Comparison of ENCODE assay signal across 15 cellular contexts in genomic region chr17:28550858-28551257, GRCh38. TPM values are rescaled to one million over a fixed set of nuclear protein-coding genes. Genes with fewer than 3 reads are reported as not detected.
DNase-seq lines count a peak whose midpoint lies in the region; ATAC-seq and TF ChIP-seq lines count a peak whose summit lies in the region.
"Had no signal": no experiment of that assay in that cellular context is flagged by ENCODE, and none has a peak within 500 bp of the region (broad histone marks: within the 10 kb centered on the region; RNA-seq: fewer than 3 reads in every experiment).

No MANE protein-coding gene starts in this region.

- H3K27me3 Mint-ChIP-seq in T-helper 1 cell treated with Interleukin-12 subunit alpha and Interleukin-12 subunit beta and Interleukin-4 antibody, amounts not matched to agents 30 μg/mL and 1 μg/mL, for 36 hours (ENCODE audit: low read depth) = no peaks in the 10 kb centered on the region
- no peaks in the 10 kb centered on the region for H3K27me3 Mint-ChIP-seq in activated CD8-positive, alpha-beta T cell treated with anti-CD3 and anti-CD28 coated beads for 36 hours
- no peaks in the 10 kb centered on the region for H3K27me3 Mint-ChIP-seq in nephron (ENCODE audit: low read depth)

- peaks cover 34% of the 10 kb centered on the region for H3K36me3 Mint-ChIP-seq in T-helper 1 cell treated with Interleukin-12 subunit alpha and Interleukin-12 subunit beta and Interleukin-4 antibody, amounts not matched to agents 30 μg/mL and 1 μg/mL, for 36 hours (ENCODE audit: low read depth)
- H3K36me3 Mint-ChIP-seq in activated CD8-positive, alpha-beta T cell treated with anti-CD3 and anti-CD28 coated beads for 36 hours (ENCODE audit: low read depth) = peaks cover 22% of the 10 kb centered on the region
- peaks cover 16% of the 10 kb centered on the region for H3K36me3 Mint-ChIP-seq in nephron (ENCODE audit: low read depth)

- CTCF ChIA-PET in activated CD8-positive, alpha-beta T cell treated with anti-CD3 and anti-CD28 coated beads for 36 hours (lab: Charles Lee) = interaction anchor here (0.9 to 3.2 kb wide), 7 partner anchors 10 to 743 kb away, joined by 3 to 15 read pairs (median 3); partner anchors contain the start of genes PIGS and RSKR

- intact Hi-C loops in activated CD8-positive, alpha-beta T cell treated with anti-CD3 and anti-CD28 coated beads for 36 hours (cut with micrococcal nuclease) = no loop called here

- H3K4me3 Mint-ChIP-seq in T-helper 1 cell treated with Interleukin-12 subunit alpha and Interleukin-12 subunit beta and Interleukin-4 antibody, amounts not matched to agents 30 μg/mL and 1 μg/mL, for 36 hours = peak overlapping the region; percentile 94
- H3K4me3 Mint-ChIP-seq in activated CD8-positive, alpha-beta T cell treated with anti-CD3 and anti-CD28 coated beads for 36 hours = peak overlapping the region; percentile 81
- H3K4me3 Mint-ChIP-seq in nephron = peak overlapping the region; percentile 89 to 99 (median 91)

- DNase-seq in T-helper 1 cell = no peak
- no peak for DNase-seq in activated CD8-positive, alpha-beta T cell treated with anti-CD3 and anti-CD28 coated beads for 36 hours
- DNase-seq in SJCRH30 = no peak
- DNase-seq: activated CD4-positive, alpha-beta T cell treated with anti-CD3 and anti-CD28 coated beads, Interleukin-2, amount 50 U/mL, for 4 hours; anterior cingulate cortex; DMS79 treated with DMSO at 0.1 percent for 48 hours; NCI-H1694 treated with DMSO at 0.1 percent for 48 hours; upper lobe of left lung had no signal

- no peak for TF ChIP-seq CTCF in GM12875 (IDR thresholded peaks at IDR 0.05; ENCODE audit: borderline replicate concordance, insufficient read depth, low read depth, low read length)
- TF ChIP-seq CTCF in activated CD8-positive, alpha-beta T cell treated with anti-CD3 and anti-CD28 coated beads for 36 hours (IDR thresholded peaks at IDR 0.05) = no peak
- TF ChIP-seq CTCF in nephron (IDR thresholded peaks at IDR 0.05; ENCODE audit: unreplicated experiment in 3 of 3) = no peak

- POLR2A ChIA-PET in activated CD8-positive, alpha-beta T cell treated with anti-CD3 and anti-CD28 coated beads for 36 hours (lab: Charles Lee) = interaction anchor here (0.8 to 1.7 kb wide), 8 partner anchors 13 to 171 kb away, joined by 3 to 8 read pairs (median 4); partner anchors contain the start of genes ALDOC and PIGS

- H3K27ac ChIP-seq in SJCRH30 = no peak overlapping the region

- no peaks in the 10 kb centered on the region for H3K4me1 ChIP-seq in SJCRH30

- H3K9me3 ChIP-seq in SJCRH30 (replicated peaks) = no peaks in the 10 kb centered on the region
- H3K9me3 ChIP-seq: gastroesophageal sphincter, upper lobe of left lung had no signal

- peaks cover 49% of the 10 kb centered on the region for H3K4me1 Mint-ChIP-seq in T-helper 1 cell treated with Interleukin-12 subunit alpha and Interleukin-12 subunit beta and Interleukin-4 antibody, amounts not matched to agents 30 μg/mL and 1 μg/mL, for 36 hours (ENCODE audit: low read depth)
- H3K4me1 Mint-ChIP-seq in activated CD8-positive, alpha-beta T cell treated with anti-CD3 and anti-CD28 coated beads for 36 hours (ENCODE audit: low read depth) = peaks cover 48% of the 10 kb centered on the region
- peaks cover 31% of the 10 kb centered on the region for H3K4me1 Mint-ChIP-seq in nephron

- peaks cover 10% of the 10 kb centered on the region; the same call in 1 of the 2 replicates for H3K36me3 ChIP-seq in SJCRH30

- ATAC-seq in activated CD8-positive, alpha-beta T cell treated with anti-CD3 and anti-CD28 coated beads for 36 hours = no peak
- ATAC-seq in GM21367 (IDR thresholded peaks at IDR 0.05; ENCODE audit: unreplicated experiment) (no peak), HG03520 (IDR thresholded peaks at IDR 0.05; ENCODE audit: unreplicated experiment) (no peak)
- ATAC-seq: gastroesophageal sphincter had no signal

- H3K9me3 Mint-ChIP-seq in T-helper 1 cell treated with Interleukin-12 subunit alpha and Interleukin-12 subunit beta and Interleukin-4 antibody, amounts not matched to agents 30 μg/mL and 1 μg/mL, for 36 hours = no peaks in the 10 kb centered on the region
- H3K9me3 Mint-ChIP-seq in activated CD8-positive, alpha-beta T cell treated with anti-CD3 and anti-CD28 coated beads for 36 hours = no peaks in the 10 kb centered on the region
- no peaks in the 10 kb centered on the region for H3K9me3 Mint-ChIP-seq in nephron

- H3K27ac Mint-ChIP-seq in T-helper 1 cell treated with Interleukin-12 subunit alpha and Interleukin-12 subunit beta and Interleukin-4 antibody, amounts not matched to agents 30 μg/mL and 1 μg/mL, for 36 hours = peak overlapping the region; percentile 98
- H3K27ac Mint-ChIP-seq in activated CD8-positive, alpha-beta T cell treated with anti-CD3 and anti-CD28 coated beads for 36 hours = peak overlapping the region; percentile 89
- peak overlapping the region in 1 of 3 experiments; percentile 17 for H3K27ac Mint-ChIP-seq in nephron

- H3K27me3 ChIP-seq in SJCRH30 = no peaks in the 10 kb centered on the region
- H3K27me3 ChIP-seq: gastroesophageal sphincter, upper lobe of left lung had no signal

- peak overlapping the region; percentile 6 for H3K4me3 ChIP-seq in GM12875 (ENCODE audit: low read depth, low read length)
- H3K4me3 ChIP-seq in SJCRH30 = no peak overlapping the region

RNA-seq across cellular contexts. Expression of gene UNC119, which starts 1.6 kb away (rescaled TPM):
- total RNA-seq in activated CD8-positive, alpha-beta T cell treated with anti-CD3 and anti-CD28 coated beads for 36 hours = 10 to 100 TPM; 43.6 to 44.8 TPM
- 53.7 and 58.7 TPM in 2 replicates for total RNA-seq in SJCRH30 (2014; rRNA removed; shearing (Covaris generic))

RNA-seq across cellular contexts. Expression of gene PIGS, which starts 20.5 kb away (rescaled TPM):
- 10 to 100 TPM; 33.8 to 36.9 TPM for total RNA-seq in activated CD8-positive, alpha-beta T cell treated with anti-CD3 and anti-CD28 coated beads for 36 hours
- total RNA-seq in SJCRH30 (2014; rRNA removed; shearing (Covaris generic)) = 38.0 and 41.8 TPM in 2 replicates

RNA-seq across cellular contexts. Expression of gene ALDOC, which starts 25.8 kb away (rescaled TPM):
- total RNA-seq in activated CD8-positive, alpha-beta T cell treated with anti-CD3 and anti-CD28 coated beads for 36 hours = 100 to 1,000 TPM; 142 to 146 TPM
- total RNA-seq in SJCRH30 (2014; rRNA removed; shearing (Covaris generic)) = 0.18 and 0.47 TPM in 2 replicates

RNA-seq across cellular contexts. Expression of gene FOXN1, which starts 44.7 kb away (rescaled TPM):
- not detected for total RNA-seq in activated CD8-positive, alpha-beta T cell treated with anti-CD3 and anti-CD28 coated beads for 36 hours
- total RNA-seq in SJCRH30 (2014; rRNA removed; shearing (Covaris generic)) = not detected in 2 replicates
- total RNA-seq: myocyte had no signal

RNA-seq across cellular contexts. Expression of gene SPAG5, which starts 48.0 kb away (rescaled TPM):
- total RNA-seq in activated CD8-positive, alpha-beta T cell treated with anti-CD3 and anti-CD28 coated beads for 36 hours = 100 to 1,000 TPM; 140 to 141 TPM
- 131 and 147 TPM in 2 replicates for total RNA-seq in SJCRH30 (2014; rRNA removed; shearing (Covaris generic))

Comparison
In these comparisons a context has a peak if more than half of its experiments do, and no peak if none do; other contexts are left out.
1. RNA of gene ALDOC, which starts 25.8 kb away (total RNA-seq): 142 to 146 TPM in activated CD8-positive, alpha-beta T cell treated with anti-CD3 and anti-CD28 coated beads for 36 hours; 0.18 to 0.47 TPM in SJCRH30; every median in the first group is over 10 times any median in the second.
2. Peak in every context shown above with its lines, with median percentiles within 50 percentile points of each other: H3K4me3 Mint-ChIP-seq.